11 cellular contexts compared by ENCODE assay signal in genomic region chr5:108101816-108102215, GRCh38.
"Had no signal": no experiment of that assay in that cellular context is flagged by ENCODE, and none has a peak within 500 bp of the region (broad histone marks: within the 10 kb centered on the region; RNA-seq: fewer than 3 reads in every experiment).

No MANE protein-coding gene starts in this region.

- H3K4me1 Mint-ChIP-seq: central memory CD8-positive, alpha-beta T cell; stimulated activated memory B cell treated with anti-CD40 and anti-IgM and Interleukin-4, amounts not matched to agents 10 μg/mL and 1 μg/mL and 100 μg/mL, for 72 hours had no signal

- H3K4me3 ChIP-seq: tibial nerve, vagina had no signal

- H3K9me3 Mint-ChIP-seq: activated T-helper 1 cell treated with anti-CD3 and anti-CD28 coated beads, Interleukin-12 subunit alpha, Interleukin-12 subunit beta, Interleukin-2, Interleukin-4 antibody, amounts not matched to agents 30 ng/mL and 10 ng/mL and 1 ng/mL, durations not matched to agents 14 hours and 24 hours and 36 hours; central memory CD8-positive, alpha-beta T cell; dendritic cell treated with granulocyte-macrophage colony-stimulating factor and Interleukin-4, amounts not matched to agents 40 ng/mL and 50 ng/mL, for 4 days; stimulated activated memory B cell treated with anti-CD40 and anti-IgM and Interleukin-4, amounts not matched to agents 10 μg/mL and 1 μg/mL and 100 μg/mL, for 72 hours had no signal

- H3K4me3 Mint-ChIP-seq: activated CD8-positive, alpha-beta T cell treated with anti-CD3 and anti-CD28 coated beads, Interleukin-2, amount 10 ng/mL, durations not matched to agents 7 days and 5 days; activated T-helper 1 cell treated with anti-CD3 and anti-CD28 coated beads, Interleukin-12 subunit alpha, Interleukin-12 subunit beta, Interleukin-2, Interleukin-4 antibody, amounts not matched to agents 30 ng/mL and 10 ng/mL and 1 ng/mL, durations not matched to agents 14 hours and 24 hours and 36 hours; central memory CD8-positive, alpha-beta T cell; dendritic cell treated with granulocyte-macrophage colony-stimulating factor and Interleukin-4, amounts not matched to agents 40 ng/mL and 50 ng/mL, for 4 days; stimulated activated memory B cell treated with anti-CD40 and anti-IgM and Interleukin-4, amounts not matched to agents 10 μg/mL and 1 μg/mL and 100 μg/mL, for 72 hours had no signal

- H3K27me3 ChIP-seq: tibial nerve, vagina had no signal

- H3K27ac ChIP-seq: parathyroid adenoma, tibial nerve, vagina had no signal

- ATAC-seq: activated CD8-positive, alpha-beta T cell treated with anti-CD3 and anti-CD28 coated beads, Interleukin-2, amount 10 ng/mL, durations not matched to agents 7 days and 5 days; stimulated activated memory B cell treated with anti-CD40 and anti-IgM and Interleukin-4, amounts not matched to agents 10 μg/mL and 1 μg/mL and 100 μg/mL, for 72 hours had no signal

- H3K27ac Mint-ChIP-seq: activated CD8-positive, alpha-beta T cell treated with anti-CD3 and anti-CD28 coated beads, Interleukin-2, amount 10 ng/mL, durations not matched to agents 7 days and 5 days; activated T-helper 1 cell treated with anti-CD3 and anti-CD28 coated beads, Interleukin-12 subunit alpha, Interleukin-12 subunit beta, Interleukin-2, Interleukin-4 antibody, amounts not matched to agents 30 ng/mL and 10 ng/mL and 1 ng/mL, durations not matched to agents 14 hours and 24 hours and 36 hours; dendritic cell treated with granulocyte-macrophage colony-stimulating factor and Interleukin-4, amounts not matched to agents 40 ng/mL and 50 ng/mL, for 4 days; stimulated activated memory B cell treated with anti-CD40 and anti-IgM and Interleukin-4, amounts not matched to agents 10 μg/mL and 1 μg/mL and 100 μg/mL, for 72 hours had no signal

- H3K36me3 ChIP-seq: vagina had no signal

- DNase-seq: activated CD8-positive, alpha-beta T cell treated with anti-CD3 and anti-CD28 coated beads, Interleukin-2, amount 10 ng/mL, durations not matched to agents 7 days and 5 days; activated naive CD4-positive, alpha-beta T cell; erythroblast; SW 1271 had no signal

- H3K4me1 ChIP-seq: parathyroid adenoma, vagina had no signal

- H3K9ac ChIP-seq: parathyroid adenoma had no signal

- H3K9me3 ChIP-seq: tibial nerve, vagina had no signal

- H3K27me3 Mint-ChIP-seq: central memory CD8-positive, alpha-beta T cell; dendritic cell treated with granulocyte-macrophage colony-stimulating factor and Interleukin-4, amounts not matched to agents 40 ng/mL and 50 ng/mL, for 4 days; stimulated activated memory B cell treated with anti-CD40 and anti-IgM and Interleukin-4, amounts not matched to agents 10 μg/mL and 1 μg/mL and 100 μg/mL, for 72 hours had no signal
